8 cellular contexts compared by ENCODE assay signal in genomic region chr11:74018331-74019005, GRCh38. TPM values are rescaled to one million over a fixed set of nuclear protein-coding genes. Genes with fewer than 3 reads are reported as not detected.
A peak's percentile ranks its signal among the peaks of the same experiment; 100 is the strongest.
DNase-seq lines count a peak whose midpoint lies in the region; ATAC-seq lines count a peak whose summit lies in the region.

No MANE protein-coding gene starts in this region.

- H3K4me3 ChIP-seq in urinary bladder (ENCODE audit: low read depth, low read length) = no peak overlapping the region

- 58% methylated on average over 9 of the region's 9 CpGs for WGBS in urinary bladder

- ATAC-seq in HG02981 (IDR thresholded peaks at IDR 0.05; ENCODE audit: unreplicated experiment) (no peak), GM21515 (IDR thresholded peaks at IDR 0.05; ENCODE audit: unreplicated experiment) (no peak)

- H3K27ac ChIP-seq in cingulate gyrus (ENCODE audit: low read depth, low read length) (peak overlapping the region; percentile 75), urinary bladder (ENCODE audit: low read depth) (peak overlapping the region; percentile 24)

- no peaks in the 10 kb centered on the region for H3K4me1 ChIP-seq in urinary bladder (ENCODE audit: insufficient read depth)

- DNase-seq in activated CD8-positive, alpha-beta memory T cell treated with anti-CD3 and anti-CD28 coated beads, Interleukin-2, amount 50 U/mL, for 48 hours = peak; percentile 56
- DNase-seq in activated CD8-positive, alpha-beta memory T cell treated with anti-CD3 and anti-CD28 coated beads, Interleukin-2, amount 50 U/mL, for 4 hours = no peak
- peak; percentile 95 for DNase-seq in mesenteric fat pad (ENCODE audit: low spot score)
- DNase-seq in D341Med (ENCODE audit: low spot score) = no peak

- H3K36me3 ChIP-seq in urinary bladder (ENCODE audit: insufficient read depth) = no peaks in the 10 kb centered on the region

RNA-seq across cellular contexts. Expression of gene UCP3, which starts 9.6 kb away (rescaled TPM):
- 2.7 TPM for total RNA-seq in mesenteric fat pad
- 0.85 TPM for total RNA-seq in urinary bladder
- 1.2 TPM for polyA plus RNA-seq in urinary bladder

RNA-seq across cellular contexts. Expression of gene UCP2, which starts 35.8 kb away (rescaled TPM):
- total RNA-seq in mesenteric fat pad (76.8 TPM), urinary bladder (16.2 TPM)
- polyA plus RNA-seq in urinary bladder = 29.6 TPM

Comparison
In these comparisons a context has a peak if more than half of its experiments do, and no peak if none do; other contexts are left out.
1. DNase-seq: peak in activated CD8-positive, alpha-beta memory T cell treated with anti-CD3 and anti-CD28 coated beads, Interleukin-2, amount 50 U/mL, for 48 hours (single experiment) and mesenteric fat pad (single experiment); none in activated CD8-positive, alpha-beta memory T cell treated with anti-CD3 and anti-CD28 coated beads, Interleukin-2, amount 50 U/mL, for 4 hours (single experiment) and D341Med (single experiment).